ENCODE assay signal across 1 cellular context in genomic region chr19:6064703-6065073, GRCh38.
TF ChIP-seq lines count a peak whose summit lies in the region.

No MANE protein-coding gene starts in this region.

TF ChIP-seq in HCT116, 20 proteins besides CTCF, POLR2A, EP300 and RAD21 (continued from another document):
- TF ChIP-seq YY1 (IDR thresholded peaks at IDR 0.05; ENCODE audit: extremely low read depth, insufficient replicate concordance, low read depth, low read length), result no peak
- TF ChIP-seq EZH2phosphoT487 (IDR thresholded peaks at IDR 0.05; ENCODE audit: borderline replicate concordance), result no peak
- TF ChIP-seq SRF (IDR thresholded peaks at IDR 0.05; ENCODE audit: low read depth), result no peak
